Comparison of ENCODE assay signal across 32 cellular contexts in genomic region chr1:211318881-211319280, GRCh38.
"Had no signal": no experiment of that assay in that cellular context is flagged by ENCODE, and none has a peak within 500 bp of the region (broad histone marks: within the 10 kb centered on the region; RNA-seq: fewer than 3 reads in every experiment).

No MANE protein-coding gene starts in this region.

- H3K27ac ChIP-seq: adrenal gland, body of pancreas, brain microvascular endothelial cell, breast epithelium, VCaP had no signal

- H3K4me3 ChIP-seq: adrenal gland, body of pancreas, breast epithelium had no signal

- H3K36me3 ChIP-seq: breast epithelium had no signal

- H3K9me3 ChIP-seq: adrenal gland, body of pancreas, breast epithelium had no signal

- H3K4me1 ChIP-seq: adrenal gland, body of pancreas, breast epithelium had no signal

- ATAC-seq: activated CD8-positive, alpha-beta T cell treated with anti-CD3 and anti-CD28 coated beads for 36 hours; activated naive CD4-positive, alpha-beta T cell treated with anti-CD3 and anti-CD28 coated beads, Interleukin-2, amount 50 U/mL, for 72 hours; activated T-cell treated with anti-CD3 and anti-CD28 coated beads, Interleukin-2, amount 50 U/mL, for 4 hours; activated T-cell treated with anti-CD3 and anti-CD28 coated beads, Interleukin-2, amount 50 U/mL, for 72 hours; activated T-helper 17 cell treated with anti-CD3 and anti-CD28 coated beads, Interleukin-2, amount 50 U/mL, for 72 hours; body of pancreas had no signal

- DNase-seq: activated B cell treated with CpG ODN at 0.5 μM for 24 hours; activated CD4-positive, alpha-beta memory T cell treated with anti-CD3 and anti-CD28 coated beads for 36 hours; activated CD4-positive, alpha-beta T cell treated with anti-CD3 and anti-CD28 coated beads for 4 hours; activated CD4-positive, alpha-beta T cell treated with anti-CD3 and anti-CD28 coated beads, Interleukin-2, amount 10 ng/mL, durations not matched to agents 24 days and 14 days; activated CD4-positive, alpha-beta T cell treated with anti-CD3 and anti-CD28 coated beads, Interleukin-2, amount 50 U/mL, for 1 hour; activated CD4-positive, alpha-beta T cell treated with anti-CD3 and anti-CD28 coated beads, Interleukin-2, amount 50 U/mL, for 4 hours; activated CD4-positive, CD25-positive, alpha-beta regulatory T cell treated with anti-CD3 and anti-CD28 coated beads, Interleukin-2, amount 50 U/mL, for 72 hours; activated CD8-positive, alpha-beta memory T cell treated with anti-CD3 and anti-CD28 coated beads, Interleukin-2, amount 50 U/mL, for 4 hours; activated CD8-positive, alpha-beta T cell treated with anti-CD3 and anti-CD28 coated beads for 36 hours; activated effector memory CD4-positive, alpha-beta T cell treated with anti-CD3 and anti-CD28 coated beads, Interleukin-2, amount 50 U/mL, for 16 hours; activated gamma-delta T cell treated with Interleukin-2 at 50 U/mL for 16 hours; activated naive CD4-positive, alpha-beta T cell; activated naive CD4-positive, alpha-beta T cell treated with anti-CD3 and anti-CD28 coated beads for 36 hours; activated naive CD4-positive, alpha-beta T cell treated with anti-CD3 and anti-CD28 coated beads, Interleukin-2, amount 50 U/mL, for 16 hours; activated naive CD8-positive, alpha-beta T cell treated with anti-CD3 and anti-CD28 coated beads for 36 hours; activated T-cell treated with anti-CD3 and anti-CD28 coated beads for 4 hours; activated T-cell treated with anti-CD3 and anti-CD28 coated beads, Interleukin-2, amount 50 U/mL, for 1 hour; activated T-cell treated with anti-CD3 and anti-CD28 coated beads, Interleukin-2, amount 50 U/mL, for 4 hours; activated T-cell treated with anti-CD3 and anti-CD28 coated beads, Interleukin-2, amount 50 U/mL, for 72 hours; adrenal gland; amniotic stem cell; aorta; body of pancreas; brain microvascular endothelial cell; central memory CD4-positive, alpha-beta T cell; T-helper 2 cell; T-helper 9 cell had no signal

- H3K27me3 ChIP-seq: adrenal gland, body of pancreas, brain microvascular endothelial cell, breast epithelium had no signal

- FAIRE-seq: astrocyte had no signal
